Comparison of ENCODE assay signal across 8 cellular contexts in the genomic region with DNA sequence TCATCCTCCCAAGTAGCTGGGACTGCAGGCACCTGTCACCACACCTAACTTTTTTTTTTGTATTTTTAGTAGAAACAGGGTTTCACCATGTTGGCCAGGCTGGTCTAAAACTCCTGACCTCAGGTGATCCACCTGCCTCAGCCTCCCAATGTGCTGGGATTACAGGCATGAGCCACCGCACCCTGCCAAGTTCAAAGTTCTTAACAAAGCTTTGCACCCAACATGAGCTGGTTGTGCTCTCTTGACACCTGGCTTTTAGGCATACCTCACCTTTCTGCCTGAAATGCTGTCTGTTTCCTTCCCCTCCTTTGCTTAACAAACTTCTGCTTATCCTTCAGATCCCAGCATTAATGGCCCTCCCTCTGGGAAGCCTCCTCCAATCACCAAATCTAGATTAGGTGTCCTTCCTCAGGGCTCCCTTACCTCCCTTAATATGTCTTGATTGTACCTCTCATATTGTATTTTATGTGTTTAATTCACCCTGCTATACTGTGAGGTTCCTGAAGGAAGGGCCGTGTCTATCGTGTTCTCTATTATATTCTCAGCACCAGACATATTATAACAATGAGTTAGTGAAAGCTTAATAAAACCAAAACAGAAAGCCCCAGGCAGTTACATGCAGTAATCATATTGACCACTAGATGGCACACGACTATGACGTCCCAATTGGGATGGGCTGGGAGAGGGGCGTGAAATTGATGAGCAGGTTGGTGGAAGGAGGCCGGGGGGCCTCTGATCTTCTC.
DNase-seq lines count a peak whose midpoint lies in the region; TF ChIP-seq lines count a peak whose summit lies in the region.

No MANE protein-coding gene starts in this region.

- H3K4me1 Mint-ChIP-seq in activated CD4-positive, alpha-beta memory T cell treated with anti-CD3 and anti-CD28 coated beads for 36 hours (ENCODE audit: low read depth): no peaks in the 10 kb centered on the region
- H3K4me1 Mint-ChIP-seq in activated CD4-positive, alpha-beta memory T cell treated with anti-CD3 and anti-CD28 coated beads, Interleukin-2, amount 10 ng/mL, durations not matched to agents 7 days and 5 days: peaks cover 2% of the 10 kb centered on the region

- H3K9me2 ChIP-seq in MM.1S (replicated peaks; ENCODE audit: insufficient read depth, low read length): no peaks in the 10 kb centered on the region

- peak overlapping the region; percentile 12 for H3K4me2 ChIP-seq in MM.1S (ENCODE audit: low read depth, low read length)

- H3K4me1 ChIP-seq in MM.1S (ENCODE audit: low read length) (no peaks in the 10 kb centered on the region), adrenal gland (replicated peaks in 1 of 2) (no peaks in the 10 kb centered on the region), transverse colon (peaks cover 12 to 38% (median 19%) of the 10 kb centered on the region in 4 donors)

- peak overlapping the region; percentile 25 for H2AFZ ChIP-seq in MM.1S (ENCODE audit: low read length)

- H3K9me3 Mint-ChIP-seq in activated CD4-positive, alpha-beta memory T cell treated with anti-CD3 and anti-CD28 coated beads for 36 hours: peaks cover 13% of the 10 kb centered on the region
- H3K9me3 Mint-ChIP-seq in activated CD4-positive, alpha-beta memory T cell treated with anti-CD3 and anti-CD28 coated beads, Interleukin-2, amount 10 ng/mL, durations not matched to agents 7 days and 5 days: peaks cover 7% of the 10 kb centered on the region

- H3K27me3 Mint-ChIP-seq in activated CD4-positive, alpha-beta memory T cell treated with anti-CD3 and anti-CD28 coated beads for 36 hours: peaks cover 6% of the 10 kb centered on the region
- peaks cover 2% of the 10 kb centered on the region for H3K27me3 Mint-ChIP-seq in activated CD4-positive, alpha-beta memory T cell treated with anti-CD3 and anti-CD28 coated beads, Interleukin-2, amount 10 ng/mL, durations not matched to agents 7 days and 5 days

- H3K27me3 ChIP-seq in MM.1S (replicated peaks; ENCODE audit: insufficient read depth, low read length) (no peaks in the 10 kb centered on the region), adrenal gland (no peaks in the 10 kb centered on the region), transverse colon (no peaks in the 10 kb centered on the region)

- no peak overlapping the region for H3K4me3 Mint-ChIP-seq in activated CD4-positive, alpha-beta memory T cell treated with anti-CD3 and anti-CD28 coated beads for 36 hours
- H3K4me3 Mint-ChIP-seq in activated CD4-positive, alpha-beta memory T cell treated with anti-CD3 and anti-CD28 coated beads, Interleukin-2, amount 10 ng/mL, durations not matched to agents 7 days and 5 days: no peak overlapping the region

- TF ChIP-seq POLR2A in adrenal gland (IDR thresholded peaks at IDR 0.05): no peak
- no peak for TF ChIP-seq POLR2A in transverse colon (IDR thresholded peaks at IDR 0.05)

- H3K9ac ChIP-seq in MM.1S (ENCODE audit: low read length): no peak overlapping the region

- POLR2A ChIA-PET in activated CD4-positive, alpha-beta memory T cell treated with anti-CD3 and anti-CD28 coated beads for 36 hours (lab: Charles Lee): no interaction called here
- POLR2A ChIA-PET in activated CD4-positive, alpha-beta memory T cell treated with anti-CD3 and anti-CD28 coated beads, Interleukin-2, amount 10 ng/mL, durations not matched to agents 7 days and 5 days (lab: Charles Lee): interaction anchor here (0.6 to 1.6 kb wide), 3 partner anchors 15 to 602 kb away, joined by 3 to 4 read pairs (median 3); no protein-coding TSS in a partner anchor

- peaks cover 8% of the 10 kb centered on the region for H3K36me3 Mint-ChIP-seq in activated CD4-positive, alpha-beta memory T cell treated with anti-CD3 and anti-CD28 coated beads for 36 hours
- H3K36me3 Mint-ChIP-seq in activated CD4-positive, alpha-beta memory T cell treated with anti-CD3 and anti-CD28 coated beads, Interleukin-2, amount 10 ng/mL, durations not matched to agents 7 days and 5 days (ENCODE audit: low read depth): no peaks in the 10 kb centered on the region

- no peaks in the 10 kb centered on the region for H3K79me2 ChIP-seq in MM.1S (ENCODE audit: low read length)

- H3F3A ChIP-seq in MM.1S (ENCODE audit: insufficient read depth, low read length): no peaks in the 10 kb centered on the region

- intact Hi-C loops in activated CD4-positive, alpha-beta memory T cell treated with anti-CD3 and anti-CD28 coated beads for 36 hours (cut with micrococcal nuclease): loop anchor here (1.0 kb wide), 1 partner anchor 161 kb away; no protein-coding TSS in a partner anchor
- intact Hi-C loops in adrenal gland (cut with DNase I): no loop called here
- intact Hi-C loops in transverse colon (cut with DNase I; ENCODE audit: low total_unique reads): no loop called here

- H3K9me3 ChIP-seq in MM.1S (replicated peaks; ENCODE audit: insufficient read depth, low read length): no peaks in the 10 kb centered on the region
- H3K9me3 ChIP-seq in adrenal gland (replicated peaks in 1 of 3): no peaks in the 10 kb centered on the region
- H3K9me3 ChIP-seq in transverse colon: peaks cover 0 to 4% of the 10 kb centered on the region in 2 donors

- peak; percentile 34 for DNase-seq in activated CD4-positive, alpha-beta memory T cell treated with anti-CD3 and anti-CD28 coated beads for 36 hours
- DNase-seq in activated CD4-positive, alpha-beta memory T cell treated with anti-CD3 and anti-CD28 coated beads, Interleukin-2, amount 10 ng/mL, durations not matched to agents 7 days and 5 days: no peak
- peak; percentile 47 for DNase-seq in MM.1S
- peak in 3 of 7 donors; percentile 30 to 58 (median 38) for DNase-seq in adrenal gland
- DNase-seq in iPS-NIHi11 (ENCODE audit: low spot score): peak; percentile 73
- DNase-seq in transverse colon: peak; percentile 42
- no peak for DNase-seq in retina
- DNase-seq in NCI-H1092 (lab: John Stamatoyannopoulos, UW): no peak

- in situ Hi-C loops in transverse colon (cut with MboI; ENCODE audit: low pct_ligation_motif_present in 1 of 4, low pct_unique_long_range_greater_than_20kb in 1 of 4, low sequenced_read_pairs in 3 of 4): loop anchor here in 2 of 4 donors (10.0 kb wide), 2 partner anchors 158 to 168 kb away; no protein-coding TSS in a partner anchor

- TF ChIP-seq CTCF in MM.1S (IDR thresholded peaks at IDR 0.05; ENCODE audit: low read length) (peak; percentile 97), adrenal gland (IDR thresholded peaks at IDR 0.05) (peak; percentile 47 to 80 (median 74)), transverse colon (IDR thresholded peaks at IDR 0.05) (peak; percentile 82 to 93 (median 92))

- WGBS in adrenal gland, 4 donors: 22 to 29% (median 26%) methylated on average over 7 of the region's 7 CpGs
- WGBS in transverse colon (ENCODE audit: low coverage in 1 of 2), 2 donors: 21 to 28% methylated on average over 7 of the region's 7 CpGs

- H3K27ac Mint-ChIP-seq in activated CD4-positive, alpha-beta memory T cell treated with anti-CD3 and anti-CD28 coated beads for 36 hours: no peak overlapping the region
- no peak overlapping the region for H3K27ac Mint-ChIP-seq in activated CD4-positive, alpha-beta memory T cell treated with anti-CD3 and anti-CD28 coated beads, Interleukin-2, amount 10 ng/mL, durations not matched to agents 7 days and 5 days

- TF ChIP-seq EP300 in transverse colon (IDR thresholded peaks at IDR 0.05; ENCODE audit: low read depth): no peak

- no peaks in the 10 kb centered on the region for H4K20me1 ChIP-seq in MM.1S (ENCODE audit: insufficient read depth, low read length)

- H3K4me3 ChIP-seq in MM.1S (ENCODE audit: low read length): no peak overlapping the region
- no peak overlapping the region for H3K4me3 ChIP-seq in adrenal gland
- H3K4me3 ChIP-seq in transverse colon: no peak overlapping the region

- CTCF ChIA-PET in activated CD4-positive, alpha-beta memory T cell treated with anti-CD3 and anti-CD28 coated beads for 36 hours (lab: Charles Lee): interaction anchor here (0.6 to 6.8 kb wide), 47 partner anchors 10 to 906 kb away, joined by 3 to 86 read pairs (median 4); partner anchors contain the start of genes ARHGEF37 and PPARGC1B
- CTCF ChIA-PET in activated CD4-positive, alpha-beta memory T cell treated with anti-CD3 and anti-CD28 coated beads, Interleukin-2, amount 10 ng/mL, durations not matched to agents 7 days and 5 days (lab: Charles Lee): interaction anchor here (0.6 to 4.2 kb wide), 39 partner anchors 9 to 1712 kb away, joined by 3 to 57 read pairs (median 3); partner anchors contain the start of gene PPARGC1B

- H3K27ac ChIP-seq in MM.1S (ENCODE audit: low read length) (no peak overlapping the region), adrenal gland (no peak overlapping the region), transverse colon (peak overlapping the region; percentile 61 to 70 (median 66))

- H3K36me3 ChIP-seq in MM.1S (replicated peaks; ENCODE audit: insufficient read depth, low read length) (no peaks in the 10 kb centered on the region), adrenal gland (replicated peaks in 1 of 2) (no peaks in the 10 kb centered on the region), transverse colon (no peaks in the 10 kb centered on the region)

Comparison
In these comparisons a context has a peak if more than half of its experiments do, and no peak if none do; other contexts are left out.
1. DNase-seq: peak in activated CD4-positive, alpha-beta memory T cell treated with anti-CD3 and anti-CD28 coated beads for 36 hours (single experiment), MM.1S (single experiment), iPS-NIHi11 (single experiment) and transverse colon (single experiment); none in activated CD4-positive, alpha-beta memory T cell treated with anti-CD3 and anti-CD28 coated beads, Interleukin-2, amount 10 ng/mL, durations not matched to agents 7 days and 5 days (single experiment), retina (single experiment) and NCI-H1092 (single experiment).
2. H3K27ac ChIP-seq: peak in transverse colon (4 of 4); none in MM.1S (single experiment) and adrenal gland (0 of 5).
3. Peak in every context shown above with its lines, with median percentiles within 50 percentile points of each other: CTCF ChIP-seq.